8 cellular contexts compared by ENCODE assay signal in genomic region chr17:76014100-76014924, GRCh38. TPM values are rescaled to one million over a fixed set of nuclear protein-coding genes. Genes with fewer than 3 reads are reported as not detected.
DNase-seq lines count a peak whose midpoint lies in the region; ATAC-seq and TF ChIP-seq lines count a peak whose summit lies in the region.

No MANE protein-coding gene starts in this region.

- peak; percentile 82 for TF ChIP-seq CTCF in IMR-90 (conservative IDR thresholded peaks at IDR 0.05; ENCODE audit: low read depth, low read length)
- peak; percentile 99 for TF ChIP-seq CTCF in OCI-LY7 (conservative IDR thresholded peaks at IDR 0.05; ENCODE audit: low read length)
- peak in 2 of 3 experiments; percentile 80 to 87 for TF ChIP-seq CTCF in esophagus muscularis mucosa (IDR thresholded peaks at IDR 0.05)
- TF ChIP-seq CTCF in nephron (IDR thresholded peaks at IDR 0.05; ENCODE audit: unreplicated experiment in 3 of 3): peak; percentile 97

- no peak overlapping the region for H2BK5ac ChIP-seq in IMR-90 (ENCODE audit: low read depth, low read length, poor library complexity, severe bottlenecking)

- peak overlapping the region; percentile 23 for H2AK9ac ChIP-seq in IMR-90 (replicated peaks; ENCODE audit: low read depth, low read length, poor library complexity)

- no peak overlapping the region for H2BK120ac ChIP-seq in IMR-90 (ENCODE audit: low read depth, low read length)

- H3K36me3 ChIP-seq in IMR-90 (ENCODE audit: control insufficient read depth, insufficient read depth, low read length) (no peaks in the 10 kb centered on the region), OCI-LY7 (ENCODE audit: insufficient read depth, low read length) (no peaks in the 10 kb centered on the region), esophagus muscularis mucosa (no peaks in the 10 kb centered on the region)

- peaks cover 5% of the 10 kb centered on the region for H3K27me3 Mint-ChIP-seq in nephron (ENCODE audit: low read depth)

- TF ChIP-seq POLR2A in IMR-90 (IDR thresholded peaks at IDR 0.05; ENCODE audit: low read depth, low read length): no peak
- no peak for TF ChIP-seq POLR2A in esophagus muscularis mucosa (IDR thresholded peaks at IDR 0.05; ENCODE audit: low read depth)

- H3K4me1 ChIP-seq in IMR-90 (ENCODE audit: control insufficient read depth, insufficient read depth, low read length) (peaks cover 7% of the 10 kb centered on the region), OCI-LY7 (ENCODE audit: insufficient read depth, low read length, poor library complexity, severe bottlenecking) (peaks cover 13% of the 10 kb centered on the region), esophagus muscularis mucosa (peaks cover 0 to 9% (median 7%) of the 10 kb centered on the region in 4 donors)

- H3K27ac Mint-ChIP-seq in nephron: peak overlapping the region in 1 of 3 experiments; percentile 29

- TF ChIP-seq RAD21 in IMR-90 (IDR thresholded peaks at IDR 0.05; ENCODE audit: low read length): peak; percentile 79

- no peaks in the 10 kb centered on the region for H3K9me3 ChIP-seq in IMR-90 (ENCODE audit: control insufficient read depth, insufficient read depth, low read length)
- no peaks in the 10 kb centered on the region for H3K9me3 ChIP-seq in OCI-LY7 (ENCODE audit: low read length)
- no peaks in the 10 kb centered on the region for H3K9me3 ChIP-seq in esophagus muscularis mucosa

- H3K4me2 ChIP-seq in IMR-90 (ENCODE audit: low read depth, low read length) (no peak overlapping the region), OCI-LY7 (ENCODE audit: low read length) (0 out of 2 replicates have a peak overlapping the region, but pooled peaks have one; percentile 1)

- BruUV-seq in IMR-90 (replicated peaks; lab: Mats Ljungman, UMichigan) (no TSS peak), OCI-LY7 (replicated peaks; lab: Mats Ljungman, UMichigan) (no TSS peak)

- POLR2A ChIA-PET in IMR-90 (lab: Charles Lee; ENCODE audit: unreplicated experiment): no interaction called here
- POLR2A ChIA-PET in OCI-LY7 (lab: Charles Lee): interaction anchor here (0.7 to 1.5 kb wide), 6 partner anchors 33 to 342 kb away, joined by 3 to 5 read pairs (median 4); partner anchors contain the start of gene EXOC7

- no peak overlapping the region for H3K4me3 Mint-ChIP-seq in nephron

- H3K27ac ChIP-seq in IMR-90 (ENCODE audit: insufficient read depth, low read length): no peak overlapping the region
- H3K27ac ChIP-seq in OCI-LY7 (ENCODE audit: low read depth, low read length, poor library complexity, severe bottlenecking): no peak overlapping the region
- no peak overlapping the region for H3K27ac ChIP-seq in esophagus muscularis mucosa (replicated peaks in 1 of 4)

- peak overlapping the region; percentile 15; the same call in 1 of the 2 replicates for H3K14ac ChIP-seq in IMR-90 (replicated peaks; ENCODE audit: low read depth, low read length)

- no peak overlapping the region for H4K91ac ChIP-seq in IMR-90 (ENCODE audit: insufficient read depth, low read depth, low read length)

- H3K23ac ChIP-seq in IMR-90 (ENCODE audit: low read depth, low read length): no peak overlapping the region

- CTCF ChIA-PET in IMR-90 (lab: Yijun Ruan, JAX) (interaction anchor here (0.9 to 1.2 kb wide), 9 partner anchors 9 to 265 kb away, joined by 3 to 6 read pairs (median 3); partner anchors contain the start of genes MRPL38, SRP68 and WBP2), OCI-LY7 (lab: Charles Lee; ENCODE audit: unreplicated experiment) (interaction anchor here (0.5 to 1.5 kb wide), 12 partner anchors 12 to 156 kb away, joined by 3 to 12 read pairs (median 4); partner anchors contain the start of genes EXOC7 and MRPL38)

- TF ChIP-seq EP300 in esophagus muscularis mucosa (IDR thresholded peaks at IDR 0.05): no peak

- H3K56ac ChIP-seq in IMR-90 (ENCODE audit: extremely low read depth, insufficient read depth, low read length): no peak overlapping the region

- intact Hi-C loops in IMR-90 (cut with micrococcal nuclease) (loop anchor here (1.0 kb wide), 1 partner anchor 133 kb away; no protein-coding TSS in a partner anchor), OCI-LY7 (cut with micrococcal nuclease; ENCODE audit: unreplicated experiment) (loop anchor here (1.0 to 5.0 kb wide), 6 partner anchors 34 to 284 kb away; partner anchors contain the start of genes EXOC7 and SRP68), esophagus muscularis mucosa (cut with DNase I) (no loop called here)

- H3K9me3 Mint-ChIP-seq in nephron: no peaks in the 10 kb centered on the region

- no peak overlapping the region for H3K18ac ChIP-seq in IMR-90 (ENCODE audit: low read depth, low read length)

- H4K20me1 ChIP-seq in IMR-90 (ENCODE audit: insufficient read depth, low read length) (no peaks in the 10 kb centered on the region), OCI-LY7 (ENCODE audit: insufficient read depth, low read length) (no peaks in the 10 kb centered on the region)

- dilution Hi-C loops in IMR-90 (cut with HindIII; ENCODE audit: low sequenced_read_pairs, unreplicated experiment): no loop called here

- in situ Hi-C loops in IMR-90 (cut with MboI; ENCODE audit: low sequenced_read_pairs): loop anchor here (10.0 kb wide), 1 partner anchor 280 kb away; no protein-coding TSS in a partner anchor

- H3K36me3 Mint-ChIP-seq in nephron (ENCODE audit: low read depth): no peaks in the 10 kb centered on the region

- no peak overlapping the region; a peak in 1 of 4 replicates for H4K8ac ChIP-seq in IMR-90 (ENCODE audit: low read depth in 2 of 2, low read length in 2 of 2)

- H3K79me1 ChIP-seq in IMR-90 (ENCODE audit: low read depth in 1 of 2, low read length in 2 of 2): no peaks in the 10 kb centered on the region

- DNase-seq in EL (peak; percentile 70), IMR-90 (peak; percentile 58), OCI-LY7 (ENCODE audit: low spot score) (peak; percentile 93), activated T-cell treated with anti-CD3 and anti-CD28 coated beads for 1 hour (ENCODE audit: low read depth) (peak; percentile 65), esophagus muscularis mucosa (ENCODE audit: extremely low spot score) (no peak)
- DNase-seq in stimulated activated naive CD4-positive, alpha-beta T cell (lab: John Stamatoyannopoulos, UW): peak; percentile 61 to 84 (median 69)

- H3K27me3 ChIP-seq in IMR-90 (ENCODE audit: control insufficient read depth, insufficient read depth, low read length): peaks cover 22% of the 10 kb centered on the region; the same call in 1 of the 2 replicates
- H3K27me3 ChIP-seq in esophagus muscularis mucosa: peaks cover 0 to 9% (median 0%) of the 10 kb centered on the region in 4 donors

- H3K4me3 ChIP-seq in IMR-90 (ENCODE audit: insufficient read depth, low read depth, low read length) (no peak overlapping the region), OCI-LY7 (ENCODE audit: low read depth, low read length, poor library complexity, severe bottlenecking) (no peak overlapping the region), esophagus muscularis mucosa (no peak overlapping the region)

- WGBS in IMR-90 (ENCODE audit: extremely low coverage in 2 of 2, insufficient read length in 1 of 2), 2 experiments: 31% methylated on average over 12 of the region's 19 CpGs; no CpG with 5 or more reads in 1 of the 2 experiments
- WGBS in esophagus muscularis mucosa: 7% methylated on average over 11 of the region's 19 CpGs

- H2AFZ ChIP-seq in IMR-90 (replicated peaks; ENCODE audit: low read length, poor library complexity) (peak overlapping the region; percentile 83), OCI-LY7 (ENCODE audit: low read length) (no peak overlapping the region)

- peaks cover 9% of the 10 kb centered on the region for H3K4me1 Mint-ChIP-seq in nephron

- no peak overlapping the region for H2BK20ac ChIP-seq in IMR-90 (ENCODE audit: low read depth, low read length)

- H3K9ac ChIP-seq in IMR-90 (ENCODE audit: low read depth, low read length): no peak overlapping the region

- H3K79me2 ChIP-seq in OCI-LY7 (ENCODE audit: insufficient read depth, low read depth, low read length): no peaks in the 10 kb centered on the region

- no peak overlapping the region for H2BK15ac ChIP-seq in IMR-90 (ENCODE audit: low read depth, low read length)

- H3K9me2 ChIP-seq in OCI-LY7 (ENCODE audit: insufficient read depth, low read length): no peaks in the 10 kb centered on the region

- peak; percentile 99 for ATAC-seq in IMR-90 (ENCODE audit: low read depth)
- ATAC-seq in GM21390 (IDR thresholded peaks at IDR 0.05; ENCODE audit: unreplicated experiment): no peak

- H3K9me1 ChIP-seq in IMR-90 (ENCODE audit: insufficient read depth, low read length): no peaks in the 10 kb centered on the region

- H2AK5ac ChIP-seq in IMR-90 (ENCODE audit: low read depth, low read length): peak overlapping the region; percentile 56; the same call in 1 of the 2 replicates

- H4K5ac ChIP-seq in IMR-90 (ENCODE audit: low read depth, low read length): no peak overlapping the region

- 0 out of 2 replicates have a peak overlapping the region, but pooled peaks have one; percentile 51 for H3K4ac ChIP-seq in IMR-90 (ENCODE audit: low read depth, low read length)

RNA-seq across cellular contexts. Expression of gene EVPL, which starts 12.8 kb away (rescaled TPM):
- total RNA-seq in IMR-90 (2012; rRNA removed) (not detected in 2 replicates), OCI-LY7 (2022) (5.1 and 6.9 TPM in 2 replicates), esophagus muscularis mucosa (1 to 10 TPM in 2 of 4 donors, under 1 TPM in 2; 0.19 to 2.1 (median 1.1) TPM)
- polyA plus RNA-seq in IMR-90 (2012; rRNA removed): not detected in 2 replicates
- polyA plus RNA-seq in IMR-90 (2012; cell fraction: cytosol; rRNA removed): not detected in 2 replicates
- 0.01 TPM in 1 of 2 replicates, not detected in the other for polyA plus RNA-seq in IMR-90 (2012; cell fraction: nucleus; rRNA removed; ENCODE audit: low replicate concordance)
- 5.6 and 9.9 TPM in 2 replicates for total RNA-seq in OCI-LY7 (2014; rRNA removed; shearing (Covaris generic))

RNA-seq across cellular contexts. Expression of gene CDK3, which starts 13.7 kb away (rescaled TPM):
- total RNA-seq in IMR-90 (2012; rRNA removed): 0.56 and 0.72 TPM in 2 replicates
- polyA plus RNA-seq in IMR-90 (2012; rRNA removed): 6.7 and 8.8 TPM in 2 replicates
- polyA plus RNA-seq in IMR-90 (2012; cell fraction: cytosol; rRNA removed): 1.7 and 2.4 TPM in 2 replicates
- 68.1 and 111 TPM in 2 replicates for polyA plus RNA-seq in IMR-90 (2012; cell fraction: nucleus; rRNA removed; ENCODE audit: low replicate concordance)
- 7.3 and 15.9 TPM in 2 replicates for total RNA-seq in OCI-LY7 (2014; rRNA removed; shearing (Covaris generic))
- 12.8 and 17.2 TPM in 2 replicates for total RNA-seq in OCI-LY7 (2022)
- 1 to 10 TPM in 2 of 4 donors, under 1 TPM in 1, not detected in 1; 0.65 to 2.2 (median 1.2) TPM for total RNA-seq in esophagus muscularis mucosa

RNA-seq across cellular contexts. Expression of gene TEN1, which starts 35.3 kb away (rescaled TPM):
- 14.7 and 15.6 TPM in 2 replicates for total RNA-seq in IMR-90 (2012; rRNA removed)
- polyA plus RNA-seq in IMR-90 (2012; rRNA removed): 17.1 and 17.9 TPM in 2 replicates
- polyA plus RNA-seq in IMR-90 (2012; cell fraction: cytosol; rRNA removed): 18.9 and 28.9 TPM in 2 replicates
- polyA plus RNA-seq in IMR-90 (2012; cell fraction: nucleus; rRNA removed; ENCODE audit: low replicate concordance): 34.0 and 51.0 TPM in 2 replicates
- total RNA-seq in OCI-LY7 (2014; rRNA removed; shearing (Covaris generic)): 17.6 and 22.5 TPM in 2 replicates
- total RNA-seq in OCI-LY7 (2022): 18.2 and 22.5 TPM in 2 replicates
- 10 to 100 TPM in 3 of 4 donors, 1 to 10 TPM in 1; 4.6 to 11.3 (median 10.7) TPM for total RNA-seq in esophagus muscularis mucosa

RNA-seq across cellular contexts. Expression of gene ACOX1, which starts 35.3 kb away (rescaled TPM):
- total RNA-seq in IMR-90 (2012; rRNA removed): 61.9 and 94.8 TPM in 2 replicates
- polyA plus RNA-seq in IMR-90 (2012; rRNA removed): 14.9 and 16.1 TPM in 2 replicates
- polyA plus RNA-seq in IMR-90 (2012; cell fraction: cytosol; rRNA removed): 6.6 and 12.3 TPM in 2 replicates
- 13.2 and 21.8 TPM in 2 replicates for polyA plus RNA-seq in IMR-90 (2012; cell fraction: nucleus; rRNA removed; ENCODE audit: low replicate concordance)
- total RNA-seq in OCI-LY7 (2014; rRNA removed; shearing (Covaris generic)): 12.3 and 22.6 TPM in 2 replicates
- 30.2 and 34.6 TPM in 2 replicates for total RNA-seq in OCI-LY7 (2022)
- 10 to 100 TPM; 45.3 to 57.4 (median 48.9) TPM for total RNA-seq in esophagus muscularis mucosa

RNA-seq across cellular contexts. Expression of gene SRP68, which starts 58.0 kb away (rescaled TPM):
- total RNA-seq in IMR-90 (2012; rRNA removed): 47.1 and 47.2 TPM in 2 replicates
- polyA plus RNA-seq in IMR-90 (2012; rRNA removed): 69.1 and 82.6 TPM in 2 replicates
- polyA plus RNA-seq in IMR-90 (2012; cell fraction: cytosol; rRNA removed): 28.2 and 52.1 TPM in 2 replicates
- polyA plus RNA-seq in IMR-90 (2012; cell fraction: nucleus; rRNA removed; ENCODE audit: low replicate concordance): 24.9 and 48.5 TPM in 2 replicates
- 53.5 and 54.0 TPM in 2 replicates for total RNA-seq in OCI-LY7 (2014; rRNA removed; shearing (Covaris generic))
- 199 and 200 TPM in 2 replicates for total RNA-seq in OCI-LY7 (2022)
- total RNA-seq in esophagus muscularis mucosa: 10 to 100 TPM; 41.9 to 56.9 (median 50.0) TPM
